ENCODE assay signal across 19 cellular contexts in genomic region chr3:182904164-182904563, GRCh38.
DNase-seq lines count a peak whose midpoint lies in the region; ATAC-seq, FAIRE-seq and TF ChIP-seq lines count a peak whose summit lies in the region.
"Had no signal": no experiment of that assay in that cellular context is flagged by ENCODE, and none has a peak within 500 bp of the region (broad histone marks: within the 10 kb centered on the region; RNA-seq: fewer than 3 reads in every experiment).

No MANE protein-coding gene starts in this region.

- CTCF ChIA-PET in Calu3 (lab: Charles Lee) = interaction anchor here (0.8 to 1.7 kb wide), 4 partner anchors 9 to 42 kb away, joined by 3 read pairs; no protein-coding TSS in a partner anchor
- CTCF ChIA-PET in HCT116 (lab: Charles Lee) = interaction anchor here (2.5 kb wide), 2 partner anchors 12 to 190 kb away, joined by 8 to 9 read pairs; no protein-coding TSS in a partner anchor

- no peak overlapping the region for H3K4me3 Mint-ChIP-seq in Calu3 (ENCODE audit: low read depth, unreplicated experiment)
- no peak overlapping the region for H3K4me3 Mint-ChIP-seq in naive thymus-derived CD8-positive, alpha-beta T cell
- H3K4me3 Mint-ChIP-seq: stimulated activated naive B cell treated with anti-CD40 and anti-IgM and Interleukin-4, amounts not matched to agents 10 μg/mL and 1 μg/mL and 100 μg/mL, for 72 hours; T-helper 2 cell treated with Interferon-gamma antibody and Interleukin-4, amounts not matched to agents 5 μg/mL and 100 μg/mL, for 36 hours had no signal

- DNase-seq in Calu3 (no peak), HCT116 (ENCODE audit: low read depth, low spot score) (no peak), brain microvascular endothelial cell (no peak), GM12892 (ENCODE audit: insufficient read length) (no peak)
- no peak for DNase-seq in naive thymus-derived CD8-positive, alpha-beta T cell
- DNase-seq in activated naive CD4-positive, alpha-beta T cell (lab: John Stamatoyannopoulos, UW) = no peak
- DNase-seq: activated gamma-delta T cell; anterior cingulate cortex; NCI-H1417 treated with DMSO at 0.1 percent for 48 hours; SHP77 treated with DMSO at 0.1 percent for 48 hours; stimulated activated naive B cell treated with anti-CD40 and anti-IgM and Interleukin-4, amounts not matched to agents 10 μg/mL and 1 μg/mL and 100 μg/mL, for 72 hours; tibial artery had no signal

- no peaks in the 10 kb centered on the region for H3K9me3 ChIP-seq in HCT116 (ENCODE audit: control insufficient read depth in 1 of 2, insufficient read depth in 1 of 2, low read depth in 1 of 2, low read length in 2 of 2)
- H3K9me3 ChIP-seq: BLaER1 treated with 17β-estradiol and CSF1 and Interleukin-3, amounts not matched to agents 10 nM and 100 nM; tibial artery had no signal

- intact Hi-C loops in Calu3 (cut with micrococcal nuclease; ENCODE audit: unreplicated experiment) (no loop called here), HCT116 (cut with micrococcal nuclease) (loop anchor here (10.0 kb wide), 1 partner anchor 481 kb away; no protein-coding TSS in a partner anchor)

- POLR2A ChIA-PET in HCT116 (lab: Charles Lee) = no interaction called here
- POLR2A ChIA-PET in naive thymus-derived CD8-positive, alpha-beta T cell (lab: Charles Lee) = interaction anchor here (0.6 to 0.7 kb wide), 2 partner anchors 96 to 131 kb away, joined by 3 to 5 read pairs; no protein-coding TSS in a partner anchor

- H3K9me3 Mint-ChIP-seq in Calu3 (ENCODE audit: low read depth, unreplicated experiment) = no peaks in the 10 kb centered on the region
- no peaks in the 10 kb centered on the region for H3K9me3 Mint-ChIP-seq in naive thymus-derived CD8-positive, alpha-beta T cell
- H3K9me3 Mint-ChIP-seq: stimulated activated naive B cell treated with anti-CD40 and anti-IgM and Interleukin-4, amounts not matched to agents 10 μg/mL and 1 μg/mL and 100 μg/mL, for 72 hours; T-helper 2 cell treated with Interferon-gamma antibody and Interleukin-4, amounts not matched to agents 5 μg/mL and 100 μg/mL, for 36 hours had no signal

- H3K36me3 ChIP-seq in HCT116 (ENCODE audit: control insufficient read depth in 1 of 2, insufficient read depth in 2 of 2, low read length in 2 of 2) (no peaks in the 10 kb centered on the region), brain microvascular endothelial cell (replicated peaks) (peaks cover 4% of the 10 kb centered on the region)

- H3K4me1 ChIP-seq in HCT116 (ENCODE audit: control insufficient read depth in 1 of 2, insufficient read depth in 2 of 2, low read length in 2 of 2) = peaks cover 0 to 2% of the 10 kb centered on the region in 2 experiments; a peak in 1 of 4 replicates
- H3K4me1 ChIP-seq: BLaER1 treated with 17β-estradiol and CSF1 and Interleukin-3, amounts not matched to agents 10 nM and 100 nM; tibial artery had no signal

- no peak for TF ChIP-seq RAD21 in HCT116 (IDR thresholded peaks at IDR 0.05; ENCODE audit: low read depth)

- no peak for FAIRE-seq in GM12892 (lab: Jason Lieb, UNC)
- FAIRE-seq: H1 had no signal

- no peaks in the 10 kb centered on the region for H3K27me3 ChIP-seq in HCT116 (ENCODE audit: insufficient read depth, low read length)
- H3K27me3 ChIP-seq in brain microvascular endothelial cell (replicated peaks) = no peaks in the 10 kb centered on the region
- H3K27me3 ChIP-seq: BLaER1 treated with 17β-estradiol and CSF1 and Interleukin-3, amounts not matched to agents 10 nM and 100 nM; tibial artery had no signal

- no peaks in the 10 kb centered on the region for H4K20me1 ChIP-seq in HCT116 (ENCODE audit: insufficient read depth)
- H4K20me1 ChIP-seq: BLaER1 treated with 17β-estradiol and CSF1 and Interleukin-3, amounts not matched to agents 10 nM and 100 nM had no signal

- TF ChIP-seq POLR2A in HCT116 (IDR thresholded peaks at IDR 0.05; ENCODE audit: borderline replicate concordance, extremely low read depth, insufficient read depth, insufficient read length) (no peak), GM12892 (IDR thresholded peaks at IDR 0.05; ENCODE audit: low read depth, low read length) (no peak)

- no peak overlapping the region for H3K9ac ChIP-seq in HCT116 (ENCODE audit: low read length)
- H3K9ac ChIP-seq: BLaER1 treated with 17β-estradiol and CSF1 and Interleukin-3, amounts not matched to agents 10 nM and 100 nM had no signal

- no peaks in the 10 kb centered on the region for H3K79me2 ChIP-seq in HCT116 (ENCODE audit: insufficient read depth, low read length)

- in situ Hi-C loops in brain microvascular endothelial cell (cut with HindIII; ENCODE audit: low pct_ligation_motif_present, low sequenced_read_pairs) = no loop called here

- no peaks in the 10 kb centered on the region for H3K4me1 Mint-ChIP-seq in Calu3 (ENCODE audit: low read depth, unreplicated experiment)
- peaks cover 0 to 11% (median under 1%) of the 10 kb centered on the region in 4 donors for H3K4me1 Mint-ChIP-seq in naive thymus-derived CD8-positive, alpha-beta T cell

- RAD21 ChIA-PET in HCT116 (lab: Charles Lee; ENCODE audit: low non-redundant PET in 1 of 2, low total read pairs in 2 of 2, uncharacterized antibody in 2 of 2, unreplicated experiment in 2 of 2) = no interaction called here

- TF ChIP-seq CTCF in Calu3 (IDR thresholded peaks at IDR 0.05; ENCODE audit: unreplicated experiment) (peak; percentile 54), HCT116 (IDR thresholded peaks at IDR 0.05 in 2 of 3, conservative IDR thresholded peaks at IDR 0.05 in 1 of 3; ENCODE audit: borderline replicate concordance in 1 of 3, insufficient read depth in 1 of 3, low read depth in 2 of 3, low read length in 2 of 3) (peak in 2 of 3 experiments; percentile 31 to 40; a peak in 2 of 6 replicates), brain microvascular endothelial cell (IDR thresholded peaks at IDR 0.05; ENCODE audit: low read depth, low read length, missing control alignments) (peak; percentile 46)

- H3K27ac ChIP-seq in HCT116 (ENCODE audit: low read depth, low read length) (no peak overlapping the region), brain microvascular endothelial cell (no peak overlapping the region)
- H3K27ac ChIP-seq: BLaER1 treated with 17β-estradiol and CSF1 and Interleukin-3, amounts not matched to agents 10 nM and 100 nM; coronary artery; tibial artery had no signal

- no peaks in the 10 kb centered on the region for H3K36me3 Mint-ChIP-seq in Calu3 (ENCODE audit: insufficient read depth, unreplicated experiment)
- H3K36me3 Mint-ChIP-seq in naive thymus-derived CD8-positive, alpha-beta T cell = peaks cover 3 to 71% (median 5%) of the 10 kb centered on the region in 3 donors

- H2AFZ ChIP-seq in HCT116 (ENCODE audit: low read depth, low read length, poor library complexity, severe bottlenecking) = no peak overlapping the region

- H3K4me2 ChIP-seq in HCT116 (ENCODE audit: low read length) = no peak overlapping the region
- H3K4me2 ChIP-seq: BLaER1 treated with 17β-estradiol and CSF1 and Interleukin-3, amounts not matched to agents 10 nM and 100 nM had no signal

- BruUV-seq in Calu3 (replicated peaks; lab: Mats Ljungman, UMichigan) (no TSS peak), HCT116 (replicated peaks; lab: Mats Ljungman, UMichigan) (no TSS peak)

- no peak for ATAC-seq in HCT116
- ATAC-seq in naive thymus-derived CD8-positive, alpha-beta T cell = no peak
- no peak for ATAC-seq in HG03280 (IDR thresholded peaks at IDR 0.05; ENCODE audit: unreplicated experiment)
- ATAC-seq in HG03378 (IDR thresholded peaks at IDR 0.05; ENCODE audit: unreplicated experiment) = no peak
- ATAC-seq: activated CD4-positive, CD25-positive, alpha-beta regulatory T cell treated with anti-CD3 and anti-CD28 coated beads, Interleukin-2, amount 50 U/mL, for 24 hours; stimulated activated naive B cell treated with anti-CD40 and anti-IgM and Interleukin-4, amounts not matched to agents 10 μg/mL and 1 μg/mL and 100 μg/mL, for 72 hours had no signal

- H3K27me3 Mint-ChIP-seq in Calu3 (ENCODE audit: unreplicated experiment) = no peaks in the 10 kb centered on the region
- no peaks in the 10 kb centered on the region for H3K27me3 Mint-ChIP-seq in naive thymus-derived CD8-positive, alpha-beta T cell
- H3K27me3 Mint-ChIP-seq: stimulated activated naive B cell treated with anti-CD40 and anti-IgM and Interleukin-4, amounts not matched to agents 10 μg/mL and 1 μg/mL and 100 μg/mL, for 72 hours had no signal

- H3K27ac Mint-ChIP-seq in Calu3 (ENCODE audit: unreplicated experiment) = no peak overlapping the region
- H3K27ac Mint-ChIP-seq in naive thymus-derived CD8-positive, alpha-beta T cell = peak overlapping the region in 6 of 10 donors; percentile 5 to 79 (median 34)
- H3K27ac Mint-ChIP-seq: stimulated activated naive B cell treated with anti-CD40 and anti-IgM and Interleukin-4, amounts not matched to agents 10 μg/mL and 1 μg/mL and 100 μg/mL, for 72 hours; T-helper 2 cell treated with Interferon-gamma antibody and Interleukin-4, amounts not matched to agents 5 μg/mL and 100 μg/mL, for 36 hours had no signal

- H3K4me3 ChIP-seq in HCT116 (replicated peaks in 1 of 2; ENCODE audit: low read depth in 1 of 2, low read length in 2 of 2) = no peak overlapping the region
- H3K4me3 ChIP-seq in brain microvascular endothelial cell (ENCODE audit: low read depth, low read length) = no peak overlapping the region
- H3K4me3 ChIP-seq: BLaER1 treated with 17β-estradiol and CSF1 and Interleukin-3, amounts not matched to agents 10 nM and 100 nM; coronary artery; tibial artery had no signal

- H3K9me2 ChIP-seq in HCT116 (ENCODE audit: insufficient read depth) = no peaks in the 10 kb centered on the region

TF ChIP-seq in HCT116, 20 proteins besides CTCF, POLR2A, EP300 and RAD21:
- TF ChIP-seq EGR1 (IDR thresholded peaks at IDR 0.05; ENCODE audit: low read depth) (no peak), TCF7L2 (IDR thresholded peaks at IDR 0.05; ENCODE audit: borderline replicate concordance, extremely low read depth, insufficient read depth, insufficient read length) (no peak), SRF (IDR thresholded peaks at IDR 0.05; ENCODE audit: low read depth) (no peak), EZH2phosphoT487 (IDR thresholded peaks at IDR 0.05; ENCODE audit: borderline replicate concordance) (no peak), POLR2AphosphoS5 (IDR thresholded peaks at IDR 0.05; ENCODE audit: low read depth, low read length) (no peak), SP1 (IDR thresholded peaks at IDR 0.05; ENCODE audit: low read depth) (no peak)
